In genomic region chr17:77356109-77356689, GRCh38 we compare ENCODE assay signal across 9 cellular contexts.
DNase-seq lines count a peak whose midpoint lies in the region; ATAC-seq and TF ChIP-seq lines count a peak whose summit lies in the region.
"Had no signal": no experiment of that assay in that cellular context is flagged by ENCODE, and none has a peak within 500 bp of the region (broad histone marks: within the 10 kb centered on the region; RNA-seq: fewer than 3 reads in every experiment).

No MANE protein-coding gene starts in this region.

- H3K9me3 ChIP-seq in WERI-Rb-1 (ENCODE audit: severe bottlenecking), result no peaks in the 10 kb centered on the region
- H3K9me3 ChIP-seq in liver (ENCODE audit: control insufficient read depth in 4 of 4, low read length in 3 of 4), result no peaks in the 10 kb centered on the region

- WGBS in liver, result 79% methylated on average over 15 of the region's 15 CpGs

- no peak overlapping the region for H3K9ac ChIP-seq in liver (ENCODE audit: low read depth in 1 of 2, low read length in 2 of 2)
- H3K9ac ChIP-seq: KMS-11 had no signal

- H3K27ac ChIP-seq in WERI-Rb-1 (peak overlapping the region; percentile 50), liver (ENCODE audit: low read depth in 1 of 2, low read length in 2 of 2) (peak overlapping the region; percentile 40 to 58)
- H3K27ac ChIP-seq: KMS-11 had no signal

- peaks cover 28% of the 10 kb centered on the region for H3K36me3 ChIP-seq in WERI-Rb-1
- H3K36me3 ChIP-seq in liver (ENCODE audit: control insufficient read depth in 4 of 4, insufficient read depth in 3 of 4, low read depth in 1 of 4, low read length in 3 of 4), result no peaks in the 10 kb centered on the region

- TF ChIP-seq CTCF in WERI-Rb-1 (IDR thresholded peaks at IDR 0.05; ENCODE audit: low read depth, low read length) (no peak), liver (IDR thresholded peaks at IDR 0.05; ENCODE audit: low read depth, low read length, missing input control) (no peak)

- H3K4me3 ChIP-seq in WERI-Rb-1 (ENCODE audit: low read depth, low read length), result no peak overlapping the region
- no peak overlapping the region for H3K4me3 ChIP-seq in liver (ENCODE audit: low read depth in 1 of 3, low read length in 3 of 3)

- no peak for TF ChIP-seq RAD21 in liver (IDR thresholded peaks at IDR 0.05)

- no peaks in the 10 kb centered on the region for H3K27me3 ChIP-seq in WERI-Rb-1 (ENCODE audit: insufficient read depth, low read depth, severe bottlenecking)
- H3K27me3 ChIP-seq in liver (ENCODE audit: control insufficient read depth in 4 of 4, insufficient read depth in 4 of 4, low read length in 3 of 4), result no peaks in the 10 kb centered on the region

- DNase-seq in activated gamma-delta T cell treated with Interleukin-2 at 50 U/mL for 16 hours (peak; percentile 2), activated gamma-delta T cell (lab: John Stamatoyannopoulos, UW) (no peak), WERI-Rb-1 (peak; percentile 9), ureter (ENCODE audit: low spot score) (peak; percentile 44), pons (ENCODE audit: low spot score) (no peak), iPS-NIHi11 (ENCODE audit: low spot score) (no peak)

- no peak for ATAC-seq in GM18858 (IDR thresholded peaks at IDR 0.05; ENCODE audit: unreplicated experiment)

- H3K4me1 ChIP-seq in liver (ENCODE audit: control insufficient read depth in 4 of 4, insufficient read depth in 4 of 4, low read length in 3 of 4), result peaks cover 6 to 42% (median 28%) of the 10 kb centered on the region in 4 donors

TF ChIP-seq in liver, 16 proteins besides CTCF, POLR2A, EP300 and RAD21:
- TF ChIP-seq JUND (IDR thresholded peaks at IDR 0.05) (no peak), HNF4A (conservative IDR thresholded peaks at IDR 0.05) (no peak), GABPA (IDR thresholded peaks at IDR 0.05 in 1 of 2, conservative IDR thresholded peaks at IDR 0.05 in 1 of 2) (no peak), YY1 (IDR thresholded peaks at IDR 0.05) (no peak), REST (IDR thresholded peaks at IDR 0.05) (no peak), HNF4G (IDR thresholded peaks at IDR 0.05) (no peak), SP1 (IDR thresholded peaks at IDR 0.05) (no peak), EGR1 (IDR thresholded peaks at IDR 0.05; ENCODE audit: low read depth in 2 of 2) (no peak)
- TF ChIP-seq, protein P1, sequence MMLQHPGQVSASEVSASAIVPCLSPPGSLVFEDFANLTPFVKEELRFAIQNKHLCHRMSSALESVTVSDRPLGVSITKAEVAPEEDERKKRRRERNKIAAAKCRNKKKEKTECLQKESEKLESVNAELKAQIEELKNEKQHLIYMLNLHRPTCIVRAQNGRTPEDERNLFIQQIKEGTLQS (IDR thresholded peaks at IDR 0.05), result no peak
- TF ChIP-seq, protein P2, sequence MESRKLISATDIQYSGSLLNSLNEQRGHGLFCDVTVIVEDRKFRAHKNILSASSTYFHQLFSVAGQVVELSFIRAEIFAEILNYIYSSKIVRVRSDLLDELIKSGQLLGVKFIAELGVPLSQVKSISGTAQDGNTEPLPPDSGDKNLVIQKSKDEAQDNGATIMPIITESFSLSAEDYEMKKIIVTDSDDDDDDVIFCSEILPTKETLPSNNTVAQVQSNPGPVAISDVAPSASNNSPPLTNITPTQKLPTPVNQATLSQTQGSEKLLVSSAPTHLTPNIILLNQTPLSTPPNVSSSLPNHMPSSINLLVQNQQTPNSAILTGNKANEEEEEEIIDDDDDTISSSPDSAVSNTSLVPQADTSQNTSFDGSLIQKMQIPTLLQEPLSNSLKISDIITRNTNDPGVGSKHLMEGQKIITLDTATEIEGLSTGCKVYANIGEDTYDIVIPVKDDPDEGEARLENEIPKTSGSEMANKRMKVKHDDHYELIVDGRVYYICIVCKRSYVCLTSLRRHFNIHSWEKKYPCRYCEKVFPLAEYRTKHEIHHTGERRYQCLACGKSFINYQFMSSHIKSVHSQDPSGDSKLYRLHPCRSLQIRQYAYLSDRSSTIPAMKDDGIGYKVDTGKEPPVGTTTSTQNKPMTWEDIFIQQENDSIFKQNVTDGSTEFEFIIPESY (IDR thresholded peaks at IDR 0.05), result no peak

Comparison
In these comparisons a context has a peak if more than half of its experiments do, and no peak if none do; other contexts are left out.
1. DNase-seq: peak in activated gamma-delta T cell treated with Interleukin-2 at 50 U/mL for 16 hours (single experiment), WERI-Rb-1 (single experiment) and ureter (single experiment); none in activated gamma-delta T cell (single experiment), pons (single experiment) and iPS-NIHi11 (single experiment).